3 cellular contexts compared by ENCODE assay signal in the genomic region with DNA sequence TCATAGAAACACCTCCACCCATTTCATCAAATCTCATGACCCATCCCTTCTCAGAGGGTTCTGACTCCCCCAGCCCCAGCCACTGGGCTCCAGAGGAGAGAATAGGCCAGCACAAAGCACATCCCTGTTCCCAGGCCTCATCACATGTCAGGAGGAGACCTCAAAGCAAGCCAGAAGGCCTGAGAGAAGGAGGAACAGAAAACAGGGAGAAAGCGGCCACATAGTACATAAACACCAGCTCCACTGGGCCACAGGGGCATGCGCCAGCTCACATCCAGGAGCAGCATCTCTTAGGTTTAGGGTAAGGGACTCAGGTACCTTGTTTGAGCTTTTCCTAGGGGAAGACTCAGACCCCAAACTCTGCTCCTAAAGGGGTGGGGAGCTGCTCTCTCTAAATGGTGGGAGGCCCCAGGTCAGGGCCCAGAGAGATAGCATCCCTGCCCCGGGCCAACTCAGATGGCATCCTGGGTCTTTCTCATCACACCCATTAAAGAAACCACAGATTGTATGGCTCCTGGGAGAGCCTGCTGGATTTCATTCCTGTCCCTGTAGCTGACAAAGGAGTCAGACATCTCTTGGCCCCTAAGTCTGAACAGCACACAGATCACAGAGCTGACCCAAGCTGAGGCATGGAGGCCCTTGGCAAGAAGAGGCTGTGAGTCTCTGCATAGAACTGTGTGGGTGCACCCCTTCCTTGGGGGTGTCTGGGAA.
TF ChIP-seq lines count a peak whose summit lies in the region.

No MANE protein-coding gene starts in this region.

TF ChIP-seq in SK-N-SH, 30 proteins besides CTCF, POLR2A, EP300 and RAD21 (continues in another document):
- no peak for TF ChIP-seq RCOR1 (IDR thresholded peaks at IDR 0.05; ENCODE audit: low read length)
- TF ChIP-seq, protein P1, sequence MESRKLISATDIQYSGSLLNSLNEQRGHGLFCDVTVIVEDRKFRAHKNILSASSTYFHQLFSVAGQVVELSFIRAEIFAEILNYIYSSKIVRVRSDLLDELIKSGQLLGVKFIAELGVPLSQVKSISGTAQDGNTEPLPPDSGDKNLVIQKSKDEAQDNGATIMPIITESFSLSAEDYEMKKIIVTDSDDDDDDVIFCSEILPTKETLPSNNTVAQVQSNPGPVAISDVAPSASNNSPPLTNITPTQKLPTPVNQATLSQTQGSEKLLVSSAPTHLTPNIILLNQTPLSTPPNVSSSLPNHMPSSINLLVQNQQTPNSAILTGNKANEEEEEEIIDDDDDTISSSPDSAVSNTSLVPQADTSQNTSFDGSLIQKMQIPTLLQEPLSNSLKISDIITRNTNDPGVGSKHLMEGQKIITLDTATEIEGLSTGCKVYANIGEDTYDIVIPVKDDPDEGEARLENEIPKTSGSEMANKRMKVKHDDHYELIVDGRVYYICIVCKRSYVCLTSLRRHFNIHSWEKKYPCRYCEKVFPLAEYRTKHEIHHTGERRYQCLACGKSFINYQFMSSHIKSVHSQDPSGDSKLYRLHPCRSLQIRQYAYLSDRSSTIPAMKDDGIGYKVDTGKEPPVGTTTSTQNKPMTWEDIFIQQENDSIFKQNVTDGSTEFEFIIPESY (IDR thresholded peaks at IDR 0.05; ENCODE audit: borderline replicate concordance, low read depth) = no peak
- no peak for TF ChIP-seq ELF1 (IDR thresholded peaks at IDR 0.05)
- TF ChIP-seq NFIC (IDR thresholded peaks at IDR 0.05; ENCODE audit: borderline replicate concordance) = no peak
- TF ChIP-seq, protein P2, sequence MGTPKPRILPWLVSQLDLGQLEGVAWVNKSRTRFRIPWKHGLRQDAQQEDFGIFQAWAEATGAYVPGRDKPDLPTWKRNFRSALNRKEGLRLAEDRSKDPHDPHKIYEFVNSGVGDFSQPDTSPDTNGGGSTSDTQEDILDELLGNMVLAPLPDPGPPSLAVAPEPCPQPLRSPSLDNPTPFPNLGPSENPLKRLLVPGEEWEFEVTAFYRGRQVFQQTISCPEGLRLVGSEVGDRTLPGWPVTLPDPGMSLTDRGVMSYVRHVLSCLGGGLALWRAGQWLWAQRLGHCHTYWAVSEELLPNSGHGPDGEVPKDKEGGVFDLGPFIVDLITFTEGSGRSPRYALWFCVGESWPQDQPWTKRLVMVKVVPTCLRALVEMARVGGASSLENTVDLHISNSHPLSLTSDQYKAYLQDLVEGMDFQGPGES (IDR thresholded peaks at IDR 0.05; ENCODE audit: low read depth, low read length) = no peak
- no peak for TF ChIP-seq FOXM1 (IDR thresholded peaks at IDR 0.05; ENCODE audit: low read depth)
- TF ChIP-seq SIN3A (IDR thresholded peaks at IDR 0.05; ENCODE audit: borderline replicate concordance, low read depth, low read length) = no peak
- TF ChIP-seq TAF1 (IDR thresholded peaks at IDR 0.05; ENCODE audit: borderline replicate concordance, low read depth, low read length) = no peak
- TF ChIP-seq MXI1 (IDR thresholded peaks at IDR 0.05; ENCODE audit: low read depth, low read length) = no peak
- TF ChIP-seq, protein P3, sequence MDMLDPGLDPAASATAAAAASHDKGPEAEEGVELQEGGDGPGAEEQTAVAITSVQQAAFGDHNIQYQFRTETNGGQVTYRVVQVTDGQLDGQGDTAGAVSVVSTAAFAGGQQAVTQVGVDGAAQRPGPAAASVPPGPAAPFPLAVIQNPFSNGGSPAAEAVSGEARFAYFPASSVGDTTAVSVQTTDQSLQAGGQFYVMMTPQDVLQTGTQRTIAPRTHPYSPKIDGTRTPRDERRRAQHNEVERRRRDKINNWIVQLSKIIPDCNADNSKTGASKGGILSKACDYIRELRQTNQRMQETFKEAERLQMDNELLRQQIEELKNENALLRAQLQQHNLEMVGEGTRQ (IDR thresholded peaks at IDR 0.05; ENCODE audit: borderline replicate concordance, low read depth, low read length) = no peak
- TF ChIP-seq, protein P4, sequence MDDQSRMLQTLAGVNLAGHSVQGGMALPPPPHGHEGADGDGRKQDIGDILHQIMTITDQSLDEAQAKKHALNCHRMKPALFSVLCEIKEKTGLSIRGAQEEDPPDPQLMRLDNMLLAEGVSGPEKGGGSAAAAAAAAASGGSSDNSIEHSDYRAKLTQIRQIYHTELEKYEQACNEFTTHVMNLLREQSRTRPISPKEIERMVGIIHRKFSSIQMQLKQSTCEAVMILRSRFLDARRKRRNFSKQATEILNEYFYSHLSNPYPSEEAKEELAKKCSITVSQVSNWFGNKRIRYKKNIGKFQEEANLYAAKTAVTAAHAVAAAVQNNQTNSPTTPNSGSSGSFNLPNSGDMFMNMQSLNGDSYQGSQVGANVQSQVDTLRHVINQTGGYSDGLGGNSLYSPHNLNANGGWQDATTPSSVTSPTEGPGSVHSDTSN (IDR thresholded peaks at IDR 0.05) = no peak
- TF ChIP-seq GATA2 (CRISPR knock-in tag; IDR thresholded peaks at IDR 0.05) = no peak
- TF ChIP-seq FOXJ3 (CRISPR knock-in tag; IDR thresholded peaks at IDR 0.05) = no peak

TF ChIP-seq in SK-N-SH treated with all-trans-retinoic acid at 6 μM for 48 hours, 23 proteins besides CTCF, POLR2A, EP300 and RAD21 (continues in another document):
- no peak for TF ChIP-seq ZNF565 (CRISPR knock-in tag; conservative IDR thresholded peaks at IDR 0.05; ENCODE audit: low read depth)
- TF ChIP-seq CSDC2 (CRISPR knock-in tag; IDR thresholded peaks at IDR 0.05) = no peak
- TF ChIP-seq ISL1 (CRISPR knock-in tag; IDR thresholded peaks at IDR 0.05) = no peak
- TF ChIP-seq ZNF70 (CRISPR knock-in tag; IDR thresholded peaks at IDR 0.05) = no peak
- no peak for TF ChIP-seq TCF4 (CRISPR knock-in tag; IDR thresholded peaks at IDR 0.05; ENCODE audit: borderline replicate concordance)
- TF ChIP-seq ZNF8 (CRISPR knock-in tag; IDR thresholded peaks at IDR 0.05) = no peak
- TF ChIP-seq, protein P5, sequence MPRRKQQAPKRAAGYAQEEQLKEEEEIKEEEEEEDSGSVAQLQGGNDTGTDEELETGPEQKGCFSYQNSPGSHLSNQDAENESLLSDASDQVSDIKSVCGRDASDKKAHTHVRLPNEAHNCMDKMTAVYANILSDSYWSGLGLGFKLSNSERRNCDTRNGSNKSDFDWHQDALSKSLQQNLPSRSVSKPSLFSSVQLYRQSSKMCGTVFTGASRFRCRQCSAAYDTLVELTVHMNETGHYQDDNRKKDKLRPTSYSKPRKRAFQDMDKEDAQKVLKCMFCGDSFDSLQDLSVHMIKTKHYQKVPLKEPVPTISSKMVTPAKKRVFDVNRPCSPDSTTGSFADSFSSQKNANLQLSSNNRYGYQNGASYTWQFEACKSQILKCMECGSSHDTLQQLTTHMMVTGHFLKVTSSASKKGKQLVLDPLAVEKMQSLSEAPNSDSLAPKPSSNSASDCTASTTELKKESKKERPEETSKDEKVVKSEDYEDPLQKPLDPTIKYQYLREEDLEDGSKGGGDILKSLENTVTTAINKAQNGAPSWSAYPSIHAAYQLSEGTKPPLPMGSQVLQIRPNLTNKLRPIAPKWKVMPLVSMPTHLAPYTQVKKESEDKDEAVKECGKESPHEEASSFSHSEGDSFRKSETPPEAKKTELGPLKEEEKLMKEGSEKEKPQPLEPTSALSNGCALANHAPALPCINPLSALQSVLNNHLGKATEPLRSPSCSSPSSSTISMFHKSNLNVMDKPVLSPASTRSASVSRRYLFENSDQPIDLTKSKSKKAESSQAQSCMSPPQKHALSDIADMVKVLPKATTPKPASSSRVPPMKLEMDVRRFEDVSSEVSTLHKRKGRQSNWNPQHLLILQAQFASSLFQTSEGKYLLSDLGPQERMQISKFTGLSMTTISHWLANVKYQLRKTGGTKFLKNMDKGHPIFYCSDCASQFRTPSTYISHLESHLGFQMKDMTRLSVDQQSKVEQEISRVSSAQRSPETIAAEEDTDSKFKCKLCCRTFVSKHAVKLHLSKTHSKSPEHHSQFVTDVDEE (CRISPR knock-in tag; IDR thresholded peaks at IDR 0.05) = no peak
- TF ChIP-seq RARB (CRISPR knock-in tag; IDR thresholded peaks at IDR 0.05) = no peak
- TF ChIP-seq ESRRG (CRISPR knock-in tag; IDR thresholded peaks at IDR 0.05) = no peak
- TF ChIP-seq OSR1 (CRISPR knock-in tag; IDR thresholded peaks at IDR 0.05) = no peak
- no peak for TF ChIP-seq TOX (CRISPR knock-in tag; IDR thresholded peaks at IDR 0.05; ENCODE audit: borderline replicate concordance)
- TF ChIP-seq GLIS3 (CRISPR knock-in tag; IDR thresholded peaks at IDR 0.05) = no peak
- TF ChIP-seq ARNTL (CRISPR knock-in tag; IDR thresholded peaks at IDR 0.05; ENCODE audit: borderline replicate concordance, low read depth) = no peak
- no peak for TF ChIP-seq ZFP30 (CRISPR knock-in tag; IDR thresholded peaks at IDR 0.05)
- no peak for TF ChIP-seq BACH2 (CRISPR knock-in tag; IDR thresholded peaks at IDR 0.05; ENCODE audit: borderline replicate concordance)
- TF ChIP-seq, protein P6, sequence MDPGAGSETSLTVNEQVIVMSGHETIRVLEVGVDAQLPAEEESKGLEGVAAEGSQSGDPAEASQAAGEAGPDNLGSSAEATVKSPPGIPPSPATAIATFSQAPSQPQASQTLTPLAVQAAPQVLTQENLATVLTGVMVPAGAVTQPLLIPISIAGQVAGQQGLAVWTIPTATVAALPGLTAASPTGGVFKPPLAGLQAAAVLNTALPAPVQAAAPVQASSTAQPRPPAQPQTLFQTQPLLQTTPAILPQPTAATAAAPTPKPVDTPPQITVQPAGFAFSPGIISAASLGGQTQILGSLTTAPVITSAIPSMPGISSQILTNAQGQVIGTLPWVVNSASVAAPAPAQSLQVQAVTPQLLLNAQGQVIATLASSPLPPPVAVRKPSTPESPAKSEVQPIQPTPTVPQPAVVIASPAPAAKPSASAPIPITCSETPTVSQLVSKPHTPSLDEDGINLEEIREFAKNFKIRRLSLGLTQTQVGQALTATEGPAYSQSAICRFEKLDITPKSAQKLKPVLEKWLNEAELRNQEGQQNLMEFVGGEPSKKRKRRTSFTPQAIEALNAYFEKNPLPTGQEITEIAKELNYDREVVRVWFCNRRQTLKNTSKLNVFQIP (CRISPR knock-in tag; IDR thresholded peaks at IDR 0.05; ENCODE audit: borderline replicate concordance, low read depth) = no peak

TF ChIP-seq in H1, 55 proteins besides CTCF, POLR2A, EP300 and RAD21:
- TF ChIP-seq, protein P7, sequence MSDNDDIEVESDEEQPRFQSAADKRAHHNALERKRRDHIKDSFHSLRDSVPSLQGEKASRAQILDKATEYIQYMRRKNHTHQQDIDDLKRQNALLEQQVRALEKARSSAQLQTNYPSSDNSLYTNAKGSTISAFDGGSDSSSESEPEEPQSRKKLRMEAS (IDR thresholded peaks at IDR 0.05) = no peak
- no peak for TF ChIP-seq JUND (IDR thresholded peaks at IDR 0.05; ENCODE audit: low read length)
- no peak for TF ChIP-seq TCF12 (IDR thresholded peaks at IDR 0.05; ENCODE audit: low read depth, low read length)
- no peak for TF ChIP-seq SP2 (IDR thresholded peaks at IDR 0.05; ENCODE audit: low read length)
- TF ChIP-seq, protein P8, sequence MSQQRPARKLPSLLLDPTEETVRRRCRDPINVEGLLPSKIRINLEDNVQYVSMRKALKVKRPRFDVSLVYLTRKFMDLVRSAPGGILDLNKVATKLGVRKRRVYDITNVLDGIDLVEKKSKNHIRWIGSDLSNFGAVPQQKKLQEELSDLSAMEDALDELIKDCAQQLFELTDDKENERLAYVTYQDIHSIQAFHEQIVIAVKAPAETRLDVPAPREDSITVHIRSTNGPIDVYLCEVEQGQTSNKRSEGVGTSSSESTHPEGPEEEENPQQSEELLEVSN (IDR thresholded peaks at IDR 0.05) = no peak
- no peak for TF ChIP-seq RNF2 (IDR thresholded peaks at IDR 0.05; ENCODE audit: borderline replicate concordance, low read depth, low read length, missing control alignments, poor library complexity, severe bottlenecking)
- no peak for TF ChIP-seq SAP30 (IDR thresholded peaks at IDR 0.05; ENCODE audit: insufficient read depth, insufficient replicate concordance, low read length)
- TF ChIP-seq CREB1 (IDR thresholded peaks at IDR 0.05) = no peak
